30 cellular contexts compared by ENCODE assay signal in genomic region chr5:28729067-28729466, GRCh38.
"Had no signal": no experiment of that assay in that cellular context is flagged by ENCODE, and none has a peak within 500 bp of the region (broad histone marks: within the 10 kb centered on the region; RNA-seq: fewer than 3 reads in every experiment).

No MANE protein-coding gene starts in this region.

- ATAC-seq: activated T-cell treated with anti-CD3 and anti-CD28 coated beads, Interleukin-2, amount 50 U/mL, for 4 hours; activated T-helper 17 cell treated with anti-CD3 and anti-CD28 coated beads, Interleukin-2, amount 50 U/mL, for 72 hours; left cardiac atrium; naive thymus-derived CD8-positive, alpha-beta T cell; pancreas; stimulated activated effector memory CD8-positive, alpha-beta T cell treated with anti-CD3 and anti-CD28 coated beads, Interleukin-12 subunit alpha, Interleukin-12 subunit beta, amount 100 ng/mL, for 72 hours; stimulated activated naive CD8-positive, alpha-beta T cell treated with anti-CD3 and anti-CD28 coated beads, Interleukin-15, amount 100 ng/mL, for 72 hours had no signal

- FAIRE-seq: astrocyte, endothelial cell of umbilical vein, keratinocyte, pancreas, small intestine had no signal

- DNase-seq: activated CD4-positive, alpha-beta memory T cell treated with anti-CD3 and anti-CD28 coated beads, Interleukin-2, amount 10 ng/mL, durations not matched to agents 7 days and 5 days; activated CD4-positive, alpha-beta T cell treated with anti-CD3 and anti-CD28 coated beads, Interleukin-2, amount 10 ng/mL, durations not matched to agents 7 days and 5 days; activated CD4-positive, CD25-positive, alpha-beta regulatory T cell treated with anti-CD3 and anti-CD28 coated beads, Interleukin-2, amount 50 U/mL, for 72 hours; activated gamma-delta T cell treated with Interleukin-2 at 50 U/mL for 16 hours; activated naive CD4-positive, alpha-beta T cell treated with anti-CD3 and anti-CD28 coated beads, Interleukin-2, amount 50 U/mL, for 16 hours; activated T-cell treated with anti-CD3 and anti-CD28 coated beads, Interleukin-2, amount 50 U/mL, for 4 hours; amniotic stem cell; brain microvascular endothelial cell; cortex of kidney; foreskin fibroblast; head of caudate nucleus; hippocampal formation; left cardiac atrium; lower lobe of right lung; mesenchymal stem cell; naive thymus-derived CD8-positive, alpha-beta T cell; nucleus accumbens; pancreas; retina; sigmoid colon; small intestine; stimulated activated CD4-positive, alpha-beta T cell treated with anti-CD3 and anti-CD28 coated beads, Interleukin-4, amount 100 ng/mL, for 24 hours; stimulated activated naive CD8-positive, alpha-beta T cell treated with anti-CD3 and anti-CD28 coated beads, Interleukin-15, amount 100 ng/mL, for 72 hours; substantia nigra; upper lobe of left lung had no signal
